8 cellular contexts compared by ENCODE assay signal in the genomic region with DNA sequence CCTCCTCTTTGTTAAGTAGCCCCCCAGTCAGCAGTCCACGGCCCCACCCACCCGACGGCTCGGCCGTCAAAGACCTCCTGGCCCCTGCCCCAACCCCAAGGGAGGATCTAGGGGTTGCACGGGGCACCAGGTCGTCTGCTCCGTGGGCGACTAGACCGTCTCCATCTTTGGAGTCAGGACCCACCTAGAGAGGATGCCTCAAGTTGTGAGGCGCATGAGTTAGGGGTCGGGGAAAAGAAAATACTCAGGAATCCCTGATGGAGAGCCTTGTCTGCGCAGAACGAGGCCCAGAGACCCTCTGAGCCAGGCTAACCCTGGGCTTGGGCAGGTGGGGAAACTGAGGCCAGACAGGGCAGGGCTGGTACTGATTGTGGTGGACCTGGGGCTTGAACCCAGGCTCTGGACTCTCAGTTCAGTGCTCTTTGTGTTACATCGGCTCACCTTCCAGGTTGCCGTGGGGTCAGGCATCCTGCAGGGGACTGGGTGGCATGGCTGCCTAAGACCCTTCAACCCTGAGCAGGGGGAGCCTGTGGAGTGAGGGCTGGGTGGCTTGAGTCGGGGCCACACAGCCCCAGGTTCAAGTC. TPM values are rescaled to one million over a fixed set of nuclear protein-coding genes. Genes with fewer than 3 reads are reported as not detected.
A peak's percentile ranks its signal among the peaks of the same experiment; 100 is the strongest.
DNase-seq lines count a peak whose midpoint lies in the region; ATAC-seq, FAIRE-seq and TF ChIP-seq lines count a peak whose summit lies in the region.

No MANE protein-coding gene starts in this region.

- H3K27ac Mint-ChIP-seq in CD4-positive, alpha-beta memory T cell = peak overlapping the region in 1 of 7 donors; percentile 42

- BruUV-seq in Panc1 (replicated peaks; lab: Mats Ljungman, UMichigan) = no TSS peak

- peaks cover 38% of the 10 kb centered on the region for H3K4me1 ChIP-seq in CD4-positive, alpha-beta memory T cell (ENCODE audit: insufficient read depth, low read length)
- H3K4me1 ChIP-seq in Panc1 (ENCODE audit: control insufficient read depth, insufficient read depth, low read length) (peaks cover 20% of the 10 kb centered on the region), pancreas (peaks cover 0 to 4% (median 0%) of the 10 kb centered on the region in 3 donors)

- ATAC-seq in Panc1 (no peak), esophagus mucosa (peak; percentile 0), pancreas (no peak)

- H3K4me3 Mint-ChIP-seq in CD4-positive, alpha-beta memory T cell = peak overlapping the region; percentile 36 to 83 (median 60)

- WGBS in pancreas, 2 donors = 42 to 44% methylated on average over 17 of the region's 17 CpGs

- peak overlapping the region in 1 of 2 donors; percentile 56 for H3K4me3 ChIP-seq in CD4-positive, alpha-beta memory T cell (ENCODE audit: low read length in 2 of 2)
- H3K4me3 ChIP-seq in Panc1 (ENCODE audit: low read depth in 2 of 2, low read length in 2 of 2) (peak overlapping the region; percentile 43 to 50), pancreas (peak overlapping the region; percentile 40 to 80 (median 68))

- no peak for FAIRE-seq in pancreas (lab: Jason Lieb, UNC)

- H3K36me3 Mint-ChIP-seq in CD4-positive, alpha-beta memory T cell = no peaks in the 10 kb centered on the region

- no peak for DNase-seq in CD4-positive, alpha-beta memory T cell
- no peak for DNase-seq in Panc1 (ENCODE audit: low read depth, low spot score)
- peak in 2 of 6 donors; percentile 44 to 69 for DNase-seq in pancreas
- no peak for DNase-seq in GM19240 (ENCODE audit: insufficient read length, low spot score)
- no peak for DNase-seq in dedifferentiated amniotic fluid mesenchymal stem cell (ENCODE audit: extremely low spot score)
- DNase-seq in EL = no peak
- DNase-seq in globus pallidus (ENCODE audit: low spot score) = no peak

- POLR2A ChIA-PET in CD4-positive, alpha-beta memory T cell (lab: Charles Lee; ENCODE audit: partially characterized antibody) = interaction anchor here (1.8 to 4.2 kb wide), 4 partner anchors 9 to 87 kb away, joined by 4 to 17 read pairs (median 7); partner anchors contain the start of genes DDX24 and IFI27L1
- POLR2A ChIA-PET in Panc1 (lab: Charles Lee) = no interaction called here

- TF ChIP-seq CTCF in Panc1 (IDR thresholded peaks at IDR 0.05) (no peak), pancreas (IDR thresholded peaks at IDR 0.05) (no peak)

- no peak overlapping the region for H3K27ac ChIP-seq in CD4-positive, alpha-beta memory T cell (ENCODE audit: low read depth, low read length)
- H3K27ac ChIP-seq in Panc1 (ENCODE audit: low read length) (peak overlapping the region; percentile 29; the same call in 1 of the 2 replicates), pancreas (no peak overlapping the region)

- intact Hi-C loops in CD4-positive, alpha-beta memory T cell (cut with micrococcal nuclease) = loop anchor here (2.0 kb wide), 2 partner anchors 54 to 56 kb away; partner anchors contain the start of genes DDX24 and IFI27L1
- intact Hi-C loops in Panc1 (cut with micrococcal nuclease; ENCODE audit: unreplicated experiment) = no loop called here
- intact Hi-C loops in pancreas (cut with DNase I) = no loop called here

- peaks cover 24 to 48% (median 37%) of the 10 kb centered on the region in 4 donors for H3K4me1 Mint-ChIP-seq in CD4-positive, alpha-beta memory T cell

- H3K27me3 Mint-ChIP-seq in CD4-positive, alpha-beta memory T cell = no peaks in the 10 kb centered on the region

- no peaks in the 10 kb centered on the region for H3K36me3 ChIP-seq in CD4-positive, alpha-beta memory T cell (ENCODE audit: insufficient read depth, low read length)
- H3K36me3 ChIP-seq in Panc1 (ENCODE audit: control insufficient read depth, insufficient read depth, low read length) (no peaks in the 10 kb centered on the region), pancreas (no peaks in the 10 kb centered on the region)

- no peaks in the 10 kb centered on the region for H3K9me3 ChIP-seq in CD4-positive, alpha-beta memory T cell (ENCODE audit: control insufficient read depth in 1 of 2, low read length in 2 of 2)
- H3K9me3 ChIP-seq in Panc1 (ENCODE audit: control insufficient read depth, insufficient read depth, low read depth, low read length) (no peaks in the 10 kb centered on the region), pancreas (no peaks in the 10 kb centered on the region)

- in situ Hi-C loops in Panc1 (cut with HindIII; ENCODE audit: low pct_unique_long_range_greater_than_20kb, low sequenced_read_pairs) = no loop called here

- no peaks in the 10 kb centered on the region for H3K9me3 Mint-ChIP-seq in CD4-positive, alpha-beta memory T cell

- H3K27me3 ChIP-seq in CD4-positive, alpha-beta memory T cell (ENCODE audit: insufficient read depth, low read length) = no peaks in the 10 kb centered on the region
- H3K27me3 ChIP-seq in Panc1 (ENCODE audit: control insufficient read depth, insufficient read depth, low read length) (no peaks in the 10 kb centered on the region), pancreas (no peaks in the 10 kb centered on the region)

- CTCF ChIA-PET in CD4-positive, alpha-beta memory T cell (lab: Charles Lee; ENCODE audit: partially characterized antibody) = interaction anchor here (0.8 to 2.8 kb wide), 6 partner anchors 9 to 154 kb away, joined by 3 to 17 read pairs (median 11); no protein-coding TSS in a partner anchor
- CTCF ChIA-PET in Panc1 (lab: Charles Lee) = no interaction called here

RNA-seq across cellular contexts. Expression of gene OTUB2, which starts 0.8 kb away (rescaled TPM):
- under 1 TPM; 0.42 to 0.67 TPM for total RNA-seq in CD4-positive, alpha-beta memory T cell
- 1 to 10 TPM in 1 of 2 donors, under 1 TPM in 1; 0.19 to 1.1 TPM for polyA plus RNA-seq in CD4-positive, alpha-beta memory T cell
- total RNA-seq in Panc1 (2021; ENCODE audit: unreplicated experiment) (3.4 TPM), esophagus mucosa (5.5 TPM), pancreas (1 to 10 TPM in 2 of 6 donors, under 1 TPM in 4; 0.51 to 1.3 (median 0.87) TPM)
- polyA plus RNA-seq in Panc1 (2012; ENCODE audit: insufficient read length) = 3.4 TPM
- polyA plus RNA-seq in pancreas = under 1 TPM; 0.30 to 0.31 TPM

RNA-seq across cellular contexts. Expression of gene CCDC197, which starts 29.9 kb away (rescaled TPM):
- total RNA-seq in CD4-positive, alpha-beta memory T cell = not detected
- not detected for polyA plus RNA-seq in CD4-positive, alpha-beta memory T cell
- total RNA-seq in Panc1 (2021; ENCODE audit: unreplicated experiment) = not detected
- polyA plus RNA-seq in Panc1 (2012; ENCODE audit: insufficient read length) = not detected
- total RNA-seq in esophagus mucosa = not detected
- not detected for total RNA-seq in pancreas
- polyA plus RNA-seq in pancreas = not detected

RNA-seq across cellular contexts. Expression of gene ASB2, which starts 50.6 kb away (rescaled TPM):
- 10 to 100 TPM; 27.3 to 29.7 TPM for total RNA-seq in CD4-positive, alpha-beta memory T cell
- 1 to 10 TPM in 1 of 2 donors, under 1 TPM in 1; 0.87 to 2.3 TPM for polyA plus RNA-seq in CD4-positive, alpha-beta memory T cell
- total RNA-seq in Panc1 (2021; ENCODE audit: unreplicated experiment) = 0.28 TPM
- polyA plus RNA-seq in Panc1 (2012; ENCODE audit: insufficient read length) = 0.45 TPM
- total RNA-seq in esophagus mucosa = 1.00 TPM
- total RNA-seq in pancreas = under 1 TPM; 0.09 to 0.53 (median 0.26) TPM
- 1 to 10 TPM; 1.3 to 1.4 TPM for polyA plus RNA-seq in pancreas

RNA-seq across cellular contexts. Expression of gene DDX24, which starts 54.0 kb away (rescaled TPM):
- 100 to 1,000 TPM; 313 to 322 TPM for total RNA-seq in CD4-positive, alpha-beta memory T cell
- polyA plus RNA-seq in CD4-positive, alpha-beta memory T cell = 100 to 1,000 TPM; 135 to 307 TPM
- 103 TPM for total RNA-seq in Panc1 (2021; ENCODE audit: unreplicated experiment)
- 59.2 TPM for polyA plus RNA-seq in Panc1 (2012; ENCODE audit: insufficient read length)
- total RNA-seq in esophagus mucosa = 67.3 TPM
- total RNA-seq in pancreas = 10 to 100 TPM; 55.9 to 86.4 (median 68.0) TPM
- polyA plus RNA-seq in pancreas = 100 to 1,000 TPM in 1 of 2 donors, 10 to 100 TPM in 1; 60.7 to 111 TPM

RNA-seq across cellular contexts. Expression of gene IFI27L1, which starts 54.1 kb away (rescaled TPM):
- 1 to 10 TPM; 7.4 to 7.9 TPM for total RNA-seq in CD4-positive, alpha-beta memory T cell
- 1 to 10 TPM; 6.3 to 8.5 TPM for polyA plus RNA-seq in CD4-positive, alpha-beta memory T cell
- total RNA-seq in Panc1 (2021; ENCODE audit: unreplicated experiment) = 19.6 TPM
- 14.4 TPM for polyA plus RNA-seq in Panc1 (2012; ENCODE audit: insufficient read length)
- 18.1 TPM for total RNA-seq in esophagus mucosa
- total RNA-seq in pancreas = 1 to 10 TPM; 3.8 to 8.7 (median 6.8) TPM
- 10 to 100 TPM; 14.1 to 14.3 TPM for polyA plus RNA-seq in pancreas

Comparison
In these comparisons a context has a peak if more than half of its experiments do, and no peak if none do; other contexts are left out.
1. RNA of gene ASB2, which starts 50.6 kb away (total RNA-seq): 27.3 to 29.7 TPM in CD4-positive, alpha-beta memory T cell; 1.00 TPM in esophagus mucosa (single experiment), 0.09 to 0.53 TPM in pancreas and 0.28 TPM in Panc1 (single experiment); every median in the first group is over 10 times any median in the second.